Comparison of ENCODE assay signal across 8 cellular contexts in the genomic region with DNA sequence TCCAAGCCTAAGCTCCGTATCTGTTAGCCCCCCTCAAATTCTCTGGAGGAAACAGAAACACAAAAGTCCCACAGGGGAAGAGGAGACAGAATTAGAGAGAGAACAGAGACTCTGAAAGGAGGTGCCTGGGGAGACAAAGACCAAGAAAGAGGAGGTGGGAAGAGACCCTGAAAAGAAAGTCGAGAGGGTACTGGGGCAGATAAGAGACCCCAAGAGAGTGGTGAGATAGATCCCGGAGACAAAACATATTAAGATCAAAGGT. TPM values are rescaled to one million over a fixed set of nuclear protein-coding genes. Genes with fewer than 3 reads are reported as not detected.
A peak's percentile ranks its signal among the peaks of the same experiment; 100 is the strongest.
DNase-seq lines count a peak whose midpoint lies in the region; ATAC-seq and TF ChIP-seq lines count a peak whose summit lies in the region.

No MANE protein-coding gene starts in this region.

- H3K36me3 Mint-ChIP-seq in activated naive CD8-positive, alpha-beta T cell treated with anti-CD3 and anti-CD28 coated beads, Interleukin-2, amount 10 ng/mL, durations not matched to agents 7 days and 5 days: peaks cover 14% of the 10 kb centered on the region

- peaks cover 22% of the 10 kb centered on the region for H3K27me3 Mint-ChIP-seq in activated naive CD8-positive, alpha-beta T cell treated with anti-CD3 and anti-CD28 coated beads, Interleukin-2, amount 10 ng/mL, durations not matched to agents 7 days and 5 days

- H3K27ac ChIP-seq in heart right ventricle (peak overlapping the region in 9 of 10 donors; percentile 79 to 94 (median 92)), right lobe of liver (peak overlapping the region in 1 of 3 donors; percentile 72), upper lobe of right lung (peak overlapping the region; percentile 88)

- peaks cover 18% of the 10 kb centered on the region for H3K4me1 Mint-ChIP-seq in activated naive CD8-positive, alpha-beta T cell treated with anti-CD3 and anti-CD28 coated beads, Interleukin-2, amount 10 ng/mL, durations not matched to agents 7 days and 5 days

- ATAC-seq in heart right ventricle (peak in 1 of 8 donors; percentile 1), left ventricle myocardium superior (no peak), right lobe of liver (no peak), upper lobe of right lung (no peak), sciatic nerve (no peak), GM18870 (IDR thresholded peaks at IDR 0.05; ENCODE audit: unreplicated experiment) (no peak)
- ATAC-seq in activated naive CD8-positive, alpha-beta T cell treated with anti-CD3 and anti-CD28 coated beads, Interleukin-2, amount 10 ng/mL, durations not matched to agents 7 days and 5 days (ENCODE audit: low read depth): no peak

- H3K27me3 ChIP-seq in heart right ventricle (peaks cover 0 to 40% (median 31%) of the 10 kb centered on the region in 7 donors), right lobe of liver (peaks cover 0 to 5% of the 10 kb centered on the region in 2 donors), upper lobe of right lung (peaks cover 24% of the 10 kb centered on the region)

- intact Hi-C loops in heart right ventricle (cut with DNase I): loop anchor here in 1 of 10 donors (2.0 kb wide), 1 partner anchor 54 kb away; a partner anchor contains a TSS
- intact Hi-C loops in left ventricle myocardium superior (cut with micrococcal nuclease): no loop called here
- intact Hi-C loops in right lobe of liver (cut with DNase I): no loop called here
- intact Hi-C loops in upper lobe of right lung (cut with DNase I): no loop called here
- intact Hi-C loops in sciatic nerve (cut with DNase I): no loop called here

- peak overlapping the region; percentile 92 for H3K27ac Mint-ChIP-seq in activated naive CD8-positive, alpha-beta T cell treated with anti-CD3 and anti-CD28 coated beads, Interleukin-2, amount 10 ng/mL, durations not matched to agents 7 days and 5 days

- no peaks in the 10 kb centered on the region for H3K9me3 ChIP-seq in heart right ventricle
- H3K9me3 ChIP-seq in right lobe of liver: no peaks in the 10 kb centered on the region
- no peaks in the 10 kb centered on the region for H3K9me3 ChIP-seq in upper lobe of right lung

- H3K36me3 ChIP-seq in heart right ventricle (peaks cover 0 to 30% (median 14%) of the 10 kb centered on the region in 9 donors), right lobe of liver (peaks cover 0 to 19% (median 3%) of the 10 kb centered on the region in 4 donors), upper lobe of right lung (peaks cover 32% of the 10 kb centered on the region)

- TF ChIP-seq CTCF in heart right ventricle (IDR thresholded peaks at IDR 0.05) (no peak), right lobe of liver (IDR thresholded peaks at IDR 0.05) (no peak), upper lobe of right lung (IDR thresholded peaks at IDR 0.05) (no peak)

- H3K4me3 ChIP-seq in heart right ventricle (peak overlapping the region; percentile 78 to 99 (median 90)), right lobe of liver (peak overlapping the region in 2 of 3 donors; percentile 79 to 99), upper lobe of right lung (peak overlapping the region; percentile 100)

- TF ChIP-seq POLR2A in right lobe of liver (IDR thresholded peaks at IDR 0.05): no peak

- POLR2A ChIA-PET in activated naive CD8-positive, alpha-beta T cell treated with anti-CD3 and anti-CD28 coated beads, Interleukin-2, amount 10 ng/mL, durations not matched to agents 7 days and 5 days (lab: Charles Lee): interaction anchor here (1.1 kb wide), 2 partner anchors 36 to 42 kb away, joined by 3 read pairs; no protein-coding TSS in a partner anchor

- H3K9me3 Mint-ChIP-seq in activated naive CD8-positive, alpha-beta T cell treated with anti-CD3 and anti-CD28 coated beads, Interleukin-2, amount 10 ng/mL, durations not matched to agents 7 days and 5 days: no peaks in the 10 kb centered on the region

- DNase-seq in heart right ventricle: no peak
- DNase-seq in left ventricle myocardium superior: no peak
- no peak for DNase-seq in activated naive CD8-positive, alpha-beta T cell treated with anti-CD3 and anti-CD28 coated beads, Interleukin-2, amount 10 ng/mL, durations not matched to agents 7 days and 5 days
- DNase-seq in right lobe of liver: no peak
- no peak for DNase-seq in upper lobe of right lung
- DNase-seq in sciatic nerve (ENCODE audit: low spot score): no peak
- no peak for DNase-seq in amniotic stem cell (lab: John Stamatoyannopoulos, UW)

- peaks cover 4 to 32% (median 24%) of the 10 kb centered on the region in 9 donors for H3K4me1 ChIP-seq in heart right ventricle
- peaks cover 0 to 17% (median 8%) of the 10 kb centered on the region in 4 donors for H3K4me1 ChIP-seq in right lobe of liver
- peaks cover 13% of the 10 kb centered on the region for H3K4me1 ChIP-seq in upper lobe of right lung

- 20 to 22% methylated on average over 3 of the region's 3 CpGs for WGBS in heart right ventricle, 2 donors
- 26% methylated on average over 3 of the region's 3 CpGs for WGBS in right lobe of liver (ENCODE audit: insufficient coverage, low coverage, low lambda C conversion rate, missing lambda C conversion rate)

- peak overlapping the region; percentile 83 for H3K4me3 Mint-ChIP-seq in activated naive CD8-positive, alpha-beta T cell treated with anti-CD3 and anti-CD28 coated beads, Interleukin-2, amount 10 ng/mL, durations not matched to agents 7 days and 5 days

RNA-seq across cellular contexts. Expression of a gene that starts 0.9 kb away (rescaled TPM):
- total RNA-seq in heart right ventricle: 10 to 100 TPM; 13.2 to 26.2 (median 17.0) TPM
- 10 to 100 TPM in 1 of 2 donors, 1 to 10 TPM in 1; 5.6 to 22.8 TPM for polyA plus RNA-seq in heart right ventricle
- total RNA-seq in left ventricle myocardium superior: 15.7 TPM
- total RNA-seq in activated naive CD8-positive, alpha-beta T cell treated with anti-CD3 and anti-CD28 coated beads, Interleukin-2, amount 10 ng/mL, durations not matched to agents 7 days and 5 days: 10 to 100 TPM; 31.3 to 36.0 TPM
- 10 to 100 TPM; 14.7 to 31.0 (median 17.6) TPM for total RNA-seq in right lobe of liver
- 27.1 TPM for total RNA-seq in upper lobe of right lung
- 23.4 TPM for total RNA-seq in sciatic nerve

RNA-seq across cellular contexts. Expression of a gene that starts 10.5 kb away (rescaled TPM):
- total RNA-seq in heart right ventricle (under 1 TPM; 0.13 to 0.52 (median 0.30) TPM), left ventricle myocardium superior (0.35 TPM), right lobe of liver (under 1 TPM; 0.22 to 0.44 (median 0.31) TPM), upper lobe of right lung (1.1 TPM), sciatic nerve (0.71 TPM)
- polyA plus RNA-seq in heart right ventricle: under 1 TPM; 0.29 to 0.43 TPM
- total RNA-seq in activated naive CD8-positive, alpha-beta T cell treated with anti-CD3 and anti-CD28 coated beads, Interleukin-2, amount 10 ng/mL, durations not matched to agents 7 days and 5 days: 1 to 10 TPM; 1.4 TPM

RNA-seq across cellular contexts. Expression of a gene that starts 24.3 kb away (rescaled TPM):
- total RNA-seq in heart right ventricle (10 to 100 TPM; 25.8 to 40.4 (median 32.2) TPM), left ventricle myocardium superior (33.4 TPM), right lobe of liver (10 to 100 TPM in 5 of 6 experiments, 1 to 10 TPM in 1; 7.7 to 22.7 (median 13.5) TPM), upper lobe of right lung (60.7 TPM), sciatic nerve (62.7 TPM)
- 10 to 100 TPM; 28.2 to 41.9 TPM for polyA plus RNA-seq in heart right ventricle
- total RNA-seq in activated naive CD8-positive, alpha-beta T cell treated with anti-CD3 and anti-CD28 coated beads, Interleukin-2, amount 10 ng/mL, durations not matched to agents 7 days and 5 days: 10 to 100 TPM; 57.6 to 59.1 TPM

RNA-seq across cellular contexts. Expression of a gene that starts 51.4 kb away (rescaled TPM):
- total RNA-seq in heart right ventricle: 1 to 10 TPM in 1 of 10 donors, under 1 TPM in 9; 0.04 to 1.0 (median 0.19) TPM
- under 1 TPM; 0.22 to 0.23 TPM for polyA plus RNA-seq in heart right ventricle
- total RNA-seq in left ventricle myocardium superior: 0.17 TPM
- under 1 TPM; 0.14 to 0.17 TPM for total RNA-seq in activated naive CD8-positive, alpha-beta T cell treated with anti-CD3 and anti-CD28 coated beads, Interleukin-2, amount 10 ng/mL, durations not matched to agents 7 days and 5 days
- total RNA-seq in right lobe of liver: under 1 TPM; 0.09 to 0.29 (median 0.22) TPM
- 0.61 TPM for total RNA-seq in upper lobe of right lung
- 1.1 TPM for total RNA-seq in sciatic nerve

RNA-seq across cellular contexts. Expression of a gene that starts 53.5 kb away (rescaled TPM):
- total RNA-seq in heart right ventricle (10 to 100 TPM; 63.2 to 95.2 (median 73.2) TPM), left ventricle myocardium superior (79.4 TPM), right lobe of liver (10 to 100 TPM; 69.1 to 83.1 (median 77.1) TPM), upper lobe of right lung (138 TPM), sciatic nerve (104 TPM)
- polyA plus RNA-seq in heart right ventricle: 10 to 100 TPM; 55.1 to 96.0 TPM
- 10 to 100 TPM; 75.8 to 75.9 TPM for total RNA-seq in activated naive CD8-positive, alpha-beta T cell treated with anti-CD3 and anti-CD28 coated beads, Interleukin-2, amount 10 ng/mL, durations not matched to agents 7 days and 5 days
